Comparison of ENCODE assay signal across 22 cellular contexts in the genomic region with DNA sequence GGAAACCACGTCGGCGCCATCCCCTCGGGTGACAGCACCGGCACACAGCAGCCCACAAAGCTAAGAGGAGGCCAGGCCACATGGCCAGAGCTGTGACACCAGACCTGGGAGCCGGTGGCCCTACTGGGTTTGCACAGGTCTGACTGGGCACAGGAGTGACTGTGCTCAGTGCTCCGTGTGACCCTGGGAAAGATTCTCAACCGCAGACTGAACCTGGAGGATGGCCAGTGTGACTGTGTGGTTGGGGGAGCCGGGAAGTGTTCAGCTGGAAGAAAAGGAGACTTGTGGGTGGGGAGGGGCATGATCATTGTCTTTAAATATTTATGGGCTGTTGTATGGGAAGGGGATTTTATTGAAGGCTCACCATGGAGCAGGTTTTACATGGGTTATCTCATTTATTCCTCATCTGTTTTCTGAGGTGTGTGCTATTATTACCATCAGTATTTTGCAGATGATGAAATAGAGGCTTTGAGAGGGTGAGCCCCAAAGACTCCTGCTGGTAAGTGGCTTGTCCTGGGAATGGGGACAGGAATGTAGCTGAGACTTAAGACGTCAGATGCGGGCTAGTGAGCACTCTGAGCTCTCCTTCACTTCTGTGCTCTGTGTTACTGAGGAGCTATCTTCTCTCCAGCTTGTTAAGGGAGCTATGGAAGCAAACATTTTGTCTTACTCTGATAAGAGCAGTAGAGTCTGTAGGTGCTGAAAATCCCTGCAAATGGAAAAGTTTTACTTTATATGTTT.
"Had no signal": no experiment of that assay in that cellular context is flagged by ENCODE, and none has a peak within 500 bp of the region (broad histone marks: within the 10 kb centered on the region; RNA-seq: fewer than 3 reads in every experiment).

No MANE protein-coding gene starts in this region.

- ATAC-seq: activated CD8-positive, alpha-beta T cell treated with anti-CD3 and anti-CD28 coated beads, Interleukin-2, amount 10 ng/mL, durations not matched to agents 7 days and 5 days; gastrocnemius medialis; sciatic nerve; stimulated activated naive B cell treated with anti-CD40 and anti-IgM and Interleukin-4, amounts not matched to agents 10 μg/mL and 1 μg/mL and 100 μg/mL, for 72 hours had no signal

- FAIRE-seq: islet of Langerhans had no signal

- H3K27me3 ChIP-seq: cardiac muscle cell, esophagus squamous epithelium, gastrocnemius medialis, testis, upper lobe of left lung had no signal

- H3K4me2 ChIP-seq: smooth muscle cell had no signal

- H3K36me3 Mint-ChIP-seq: activated naive CD8-positive, alpha-beta T cell treated with anti-CD3 and anti-CD28 coated beads for 36 hours; stimulated activated naive B cell treated with anti-CD40 and anti-IgM and Interleukin-4, amounts not matched to agents 10 μg/mL and 1 μg/mL and 100 μg/mL, for 72 hours had no signal

- H3K9me3 Mint-ChIP-seq: activated naive CD8-positive, alpha-beta T cell treated with anti-CD3 and anti-CD28 coated beads for 36 hours; endodermal cell; nephron had no signal

- H3K27ac Mint-ChIP-seq: activated CD8-positive, alpha-beta T cell treated with anti-CD3 and anti-CD28 coated beads, Interleukin-2, amount 10 ng/mL, durations not matched to agents 7 days and 5 days; activated naive CD8-positive, alpha-beta T cell treated with anti-CD3 and anti-CD28 coated beads for 36 hours; endodermal cell; nephron; stimulated activated naive B cell treated with anti-CD40 and anti-IgM and Interleukin-4, amounts not matched to agents 10 μg/mL and 1 μg/mL and 100 μg/mL, for 72 hours had no signal

- H3K4me3 ChIP-seq: cardiac muscle cell, esophagus squamous epithelium, gastrocnemius medialis, smooth muscle cell, testis, upper lobe of left lung had no signal

- H3K4me1 Mint-ChIP-seq: activated naive CD8-positive, alpha-beta T cell treated with anti-CD3 and anti-CD28 coated beads for 36 hours; nephron had no signal

- H3K36me3 ChIP-seq: cardiac muscle cell, esophagus squamous epithelium, gastrocnemius medialis, upper lobe of left lung had no signal

- H3K27ac ChIP-seq: cardiac muscle cell, esophagus squamous epithelium, gastrocnemius medialis, testis, upper lobe of left lung, VCaP had no signal

- H3K4me3 Mint-ChIP-seq: activated CD8-positive, alpha-beta T cell treated with anti-CD3 and anti-CD28 coated beads, Interleukin-2, amount 10 ng/mL, durations not matched to agents 7 days and 5 days; activated naive CD8-positive, alpha-beta T cell treated with anti-CD3 and anti-CD28 coated beads for 36 hours; endodermal cell; nephron; stimulated activated naive B cell treated with anti-CD40 and anti-IgM and Interleukin-4, amounts not matched to agents 10 μg/mL and 1 μg/mL and 100 μg/mL, for 72 hours had no signal

- H3K9me3 ChIP-seq: esophagus squamous epithelium, gastrocnemius medialis, testis, upper lobe of left lung had no signal

- H3K4me1 ChIP-seq: esophagus squamous epithelium, testis, upper lobe of left lung had no signal

- DNase-seq: activated CD4-positive, alpha-beta T cell treated with anti-CD3 and anti-CD28 coated beads for 1 hour; activated CD4-positive, alpha-beta T cell treated with anti-CD3 and anti-CD28 coated beads, Interleukin-2, amount 50 U/mL, for 1 hour; activated CD8-positive, alpha-beta T cell treated with anti-CD3 and anti-CD28 coated beads, Interleukin-2, amount 10 ng/mL, durations not matched to agents 7 days and 5 days; activated naive CD4-positive, alpha-beta T cell; activated naive CD8-positive, alpha-beta T cell treated with anti-CD3 and anti-CD28 coated beads for 36 hours; amniotic stem cell; cortex of kidney; endodermal cell; esophagus squamous epithelium; gastrocnemius medialis; posterior cingulate gyrus; stimulated activated CD4-positive, alpha-beta T cell treated with anti-CD3 and anti-CD28 coated beads, Interleukin-2, amount 100 ng/mL, for 48 hours; stimulated activated CD8-positive, alpha-beta memory T cell treated with anti-CD3 and anti-CD28 coated beads, Interleukin-4, amount 100 ng/mL, for 48 hours; stimulated activated naive B cell treated with anti-CD40 and anti-IgM and Interleukin-4, amounts not matched to agents 10 μg/mL and 1 μg/mL and 100 μg/mL, for 72 hours; testis; upper lobe of left lung had no signal
